Comparison of ENCODE assay signal across 8 cellular contexts in genomic region chr17:63834431-63835166, GRCh38. TPM values are rescaled to one million over a fixed set of nuclear protein-coding genes. Genes with fewer than 3 reads are reported as not detected.
A peak's percentile ranks its signal among the peaks of the same experiment; 100 is the strongest.
DNase-seq lines count a peak whose midpoint lies in the region; ATAC-seq and TF ChIP-seq lines count a peak whose summit lies in the region.

No MANE protein-coding gene starts in this region.

- peak; percentile 77 for TF ChIP-seq RAD21 in SK-N-SH (IDR thresholded peaks at IDR 0.05; ENCODE audit: low read length)

- POLR2A ChIA-PET in SK-N-SH (lab: Yijun Ruan, JAX), result interaction anchor here (1.2 to 9.1 kb wide), 5 partner anchors 7 to 61 kb away, joined by 4 to 108 read pairs (median 4); partner anchors contain the start of genes CCDC47 and SMARCD2

- TF ChIP-seq EP300 in SK-N-SH (IDR thresholded peaks at IDR 0.05; ENCODE audit: borderline replicate concordance in 1 of 2, low read depth in 1 of 2, low read length in 1 of 2), result peak in 1 of 2 experiments; percentile 15; a peak in 1 of 4 replicates

- ATAC-seq in GM19452 (IDR thresholded peaks at IDR 0.05; ENCODE audit: unreplicated experiment) (peak; percentile 66), GM19023 (IDR thresholded peaks at IDR 0.05; ENCODE audit: unreplicated experiment) (no peak)

- no peaks in the 10 kb centered on the region for H3K9me2 ChIP-seq in SK-N-SH

- H3K4me1 ChIP-seq in SK-N-SH (ENCODE audit: control insufficient read depth in 1 of 2, insufficient read depth in 2 of 2, low read depth in 1 of 2, low read length in 1 of 2), result peaks cover 11 to 29% of the 10 kb centered on the region in 2 experiments
- H3K4me1 ChIP-seq in spleen, result peaks cover 22 to 97% (median 57%) of the 10 kb centered on the region in 6 donors

- H3K9ac ChIP-seq in SK-N-SH, result no peak overlapping the region

- TF ChIP-seq CTCF in SK-N-SH (IDR thresholded peaks at IDR 0.05) (peak; percentile 95), spleen (IDR thresholded peaks at IDR 0.05 in 8 of 11, conservative IDR thresholded peaks at IDR 0.05 in 3 of 11) (peak in 10 of 11 experiments; percentile 8 to 73 (median 48))

- CTCF ChIA-PET in SK-N-SH (lab: Yijun Ruan, JAX), result interaction anchor here (0.7 to 3.1 kb wide), 49 partner anchors 9 to 704 kb away, joined by 3 to 27 read pairs (median 4); partner anchors contain the start of genes CCDC47, DDX42, PSMC5 and STRADA

- H3K27ac ChIP-seq in SK-N-SH (ENCODE audit: low read depth in 2 of 2, low read length in 1 of 2), result peak overlapping the region; percentile 12 to 71; a peak in 3 of 4 replicates
- H3K27ac ChIP-seq in spleen, result peak overlapping the region; percentile 19 to 66 (median 39)

- no peak overlapping the region for H3K4me3 ChIP-seq in MG63
- H3K4me3 ChIP-seq in SK-N-SH (ENCODE audit: low read depth in 2 of 2, low read length in 1 of 2), result no peak overlapping the region
- H3K4me3 ChIP-seq in spleen, result no peak overlapping the region

- peaks cover 77% of the 10 kb centered on the region for H3K36me3 ChIP-seq in MG63
- H3K36me3 ChIP-seq in SK-N-SH (replicated peaks in 1 of 2; ENCODE audit: control insufficient read depth in 1 of 2, insufficient read depth in 2 of 2, low read length in 1 of 2), result peaks cover 58 to 69% of the 10 kb centered on the region in 2 experiments
- peaks cover 7 to 89% (median 75%) of the 10 kb centered on the region in 6 donors for H3K36me3 ChIP-seq in spleen

- no peak for TF ChIP-seq POLR2A in spleen (IDR thresholded peaks at IDR 0.05)

- H4K20me1 ChIP-seq in SK-N-SH (ENCODE audit: insufficient read depth), result peaks cover 29% of the 10 kb centered on the region

- 31% methylated on average over 13 of the region's 13 CpGs for WGBS in SK-N-SH (ENCODE audit: low lambda C conversion rate)
- 28 to 38% (median 33%) methylated on average over 13 of the region's 13 CpGs for WGBS in spleen, 5 donors

- intact Hi-C loops in spleen (cut with DNase I; ENCODE audit: low total_unique reads), result no loop called here

- peaks cover 46% of the 10 kb centered on the region for H3K79me2 ChIP-seq in SK-N-SH (ENCODE audit: insufficient read depth)

- DNase-seq in COLO668 (lab: John Stamatoyannopoulos, UW; ENCODE audit: unreplicated experiment) (peak; percentile 31), MG63 (peak; percentile 75), SK-N-SH (peak; percentile 87), amniotic epithelial cell (ENCODE audit: low read depth) (peak; percentile 81), hypothalamus (lab: John Stamatoyannopoulos, UW) (peak in 30 of 51 donors; percentile 11 to 74 (median 48)), spleen (peak; percentile 83)

- H2AFZ ChIP-seq in SK-N-SH (ENCODE audit: low read depth), result no peak overlapping the region

- H3F3A ChIP-seq in SK-N-SH (replicated peaks; ENCODE audit: insufficient read depth), result peaks cover 30% of the 10 kb centered on the region

- H3K9me3 ChIP-seq in MG63 (no peaks in the 10 kb centered on the region), SK-N-SH (no peaks in the 10 kb centered on the region), spleen (no peaks in the 10 kb centered on the region)

- no peak overlapping the region for H3K4me2 ChIP-seq in SK-N-SH

- H3K27me3 ChIP-seq in MG63, result no peaks in the 10 kb centered on the region
- H3K27me3 ChIP-seq in SK-N-SH (ENCODE audit: insufficient read depth), result no peaks in the 10 kb centered on the region
- H3K27me3 ChIP-seq in spleen (replicated peaks in 1 of 7), result no peaks in the 10 kb centered on the region

TF ChIP-seq in SK-N-SH, 30 proteins besides CTCF, POLR2A, EP300 and RAD21 (continues in another document):
- peak; percentile 78 for TF ChIP-seq MAX (IDR thresholded peaks at IDR 0.05; ENCODE audit: low read depth)
- no peak for TF ChIP-seq ELF1 (IDR thresholded peaks at IDR 0.05)
- peak; percentile 43; the same call in 1 of the 2 replicates for TF ChIP-seq TAF1 (IDR thresholded peaks at IDR 0.05; ENCODE audit: borderline replicate concordance, low read depth, low read length)
- no peak for TF ChIP-seq USF1 (IDR thresholded peaks at IDR 0.05; ENCODE audit: borderline replicate concordance, low read depth)
- no peak for TF ChIP-seq NFIC (IDR thresholded peaks at IDR 0.05; ENCODE audit: borderline replicate concordance)
- 0 out of 2 replicates have a peak, but pooled peaks have one; percentile 22 for TF ChIP-seq USF2 (IDR thresholded peaks at IDR 0.05; ENCODE audit: borderline replicate concordance, low read depth, low read length)
- TF ChIP-seq JUND (IDR thresholded peaks at IDR 0.05), result no peak
- no peak for TF ChIP-seq MEF2A (IDR thresholded peaks at IDR 0.05; ENCODE audit: borderline replicate concordance, low read depth)
- TF ChIP-seq ZBTB33 (IDR thresholded peaks at IDR 0.05; ENCODE audit: borderline replicate concordance, low read depth), result no peak; the same call in 1 of the 2 replicates
- TF ChIP-seq FOSL2 (IDR thresholded peaks at IDR 0.05; ENCODE audit: borderline replicate concordance, low read depth), result no peak
- no peak for TF ChIP-seq IRF3 (IDR thresholded peaks at IDR 0.05; ENCODE audit: low read depth, low read length)

RNA-seq across cellular contexts. Expression of gene FTSJ3, which starts 7.1 kb away (rescaled TPM):
- total RNA-seq in MG63 (2014; rRNA removed; shearing (Covaris generic); ENCODE audit: low replicate concordance), result 33.3 and 58.6 TPM in 2 replicates
- polyA plus RNA-seq in SK-N-SH (2012; rRNA removed) (148 and 180 TPM in 2 replicates), spleen (10 to 100 TPM; 13.5 to 22.9 (median 16.3) TPM)
- polyA plus RNA-seq in SK-N-SH (2012; cell fraction: cytosol; rRNA removed), result 147 and 150 TPM in 2 replicates
- 242 and 303 TPM in 2 replicates for polyA plus RNA-seq in SK-N-SH (2012; cell fraction: nucleus; rRNA removed)
- 10 to 100 TPM; 26.1 to 45.7 (median 37.7) TPM for total RNA-seq in spleen

RNA-seq across cellular contexts. Expression of gene PSMC5, which starts 7.4 kb away (rescaled TPM):
- 116 and 133 TPM in 2 replicates for total RNA-seq in MG63 (2014; rRNA removed; shearing (Covaris generic); ENCODE audit: low replicate concordance)
- 424 and 468 TPM in 2 replicates for polyA plus RNA-seq in SK-N-SH (2012; rRNA removed)
- polyA plus RNA-seq in SK-N-SH (2012; cell fraction: cytosol; rRNA removed), result 441 and 497 TPM in 2 replicates
- 369 and 384 TPM in 2 replicates for polyA plus RNA-seq in SK-N-SH (2012; cell fraction: nucleus; rRNA removed)
- total RNA-seq in spleen, result 100 to 1,000 TPM in 2 of 7 donors, 10 to 100 TPM in 5; 74.5 to 102 (median 97.2) TPM
- polyA plus RNA-seq in spleen, result 100 to 1,000 TPM; 135 to 175 (median 147) TPM

RNA-seq across cellular contexts. Expression of gene SMARCD2, which starts 7.9 kb away (rescaled TPM):
- total RNA-seq in MG63 (2014; rRNA removed; shearing (Covaris generic); ENCODE audit: low replicate concordance), result 156 and 163 TPM in 2 replicates
- polyA plus RNA-seq in SK-N-SH (2012; rRNA removed) (89.1 and 106 TPM in 2 replicates), spleen (10 to 100 TPM; 47.3 to 84.8 (median 57.9) TPM)
- polyA plus RNA-seq in SK-N-SH (2012; cell fraction: cytosol; rRNA removed), result 62.3 and 82.2 TPM in 2 replicates
- 84.7 and 121 TPM in 2 replicates for polyA plus RNA-seq in SK-N-SH (2012; cell fraction: nucleus; rRNA removed)
- total RNA-seq in spleen, result 100 to 1,000 TPM in 3 of 7 donors, 10 to 100 TPM in 4; 76.5 to 154 (median 95.7) TPM

RNA-seq across cellular contexts. Expression of gene CSH2, which starts 38.9 kb away (rescaled TPM):
- not detected in 2 replicates for total RNA-seq in MG63 (2014; rRNA removed; shearing (Covaris generic); ENCODE audit: low replicate concordance)
- polyA plus RNA-seq in SK-N-SH (2012; rRNA removed) (not detected in 2 replicates), spleen (not detected)
- not detected in 2 replicates for polyA plus RNA-seq in SK-N-SH (2012; cell fraction: cytosol; rRNA removed)
- not detected in 2 replicates for polyA plus RNA-seq in SK-N-SH (2012; cell fraction: nucleus; rRNA removed)
- total RNA-seq in spleen, result not detected

RNA-seq across cellular contexts. Expression of gene GH2, which starts 47.1 kb away (rescaled TPM):
- total RNA-seq in MG63 (2014; rRNA removed; shearing (Covaris generic); ENCODE audit: low replicate concordance), result not detected in 2 replicates
- polyA plus RNA-seq in SK-N-SH (2012; rRNA removed) (not detected in 2 replicates), spleen (not detected)
- not detected in 2 replicates for polyA plus RNA-seq in SK-N-SH (2012; cell fraction: cytosol; rRNA removed)
- not detected in 2 replicates for polyA plus RNA-seq in SK-N-SH (2012; cell fraction: nucleus; rRNA removed)
- not detected for total RNA-seq in spleen

Comparison
In these comparisons a context has a peak if more than half of its experiments do, and no peak if none do; other contexts are left out.
1. DNase-seq: peak in every context shown above with its lines; median percentile 87 in SK-N-SH; 83 in spleen; 81 in amniotic epithelial cell; 75 in MG63; 48 in hypothalamus; 31 in COLO668.